9 cellular contexts compared by ENCODE assay signal in genomic region chr5:37111426-37112382, GRCh38.
DNase-seq lines count a peak whose midpoint lies in the region; ATAC-seq and TF ChIP-seq lines count a peak whose summit lies in the region.
"Had no signal": no experiment of that assay in that cellular context is flagged by ENCODE, and none has a peak within 500 bp of the region (broad histone marks: within the 10 kb centered on the region; RNA-seq: fewer than 3 reads in every experiment).

No MANE protein-coding gene starts in this region.

- no peak overlapping the region for H2BK15ac ChIP-seq in neuronal stem cell (ENCODE audit: low read length)

- peak; percentile 73 for ATAC-seq in CD8-positive, alpha-beta T cell
- ATAC-seq in GM19324 (IDR thresholded peaks at IDR 0.05; ENCODE audit: low FRiP score, unreplicated experiment): peak; percentile 83
- peak; percentile 86 for ATAC-seq in HG03135 (IDR thresholded peaks at IDR 0.05; ENCODE audit: unreplicated experiment)
- ATAC-seq in activated CD8-positive, alpha-beta T cell treated with anti-CD3 and anti-CD28 coated beads for 36 hours: peak; percentile 70
- no peak for ATAC-seq in omental fat pad (ENCODE audit: low FRiP score)

- H3K4ac ChIP-seq in neuronal stem cell (ENCODE audit: low read length): no peak overlapping the region

- peaks cover 31% of the 10 kb centered on the region for H3K4me1 Mint-ChIP-seq in CD8-positive, alpha-beta T cell (ENCODE audit: low read depth)
- H3K4me1 Mint-ChIP-seq in activated CD8-positive, alpha-beta T cell treated with anti-CD3 and anti-CD28 coated beads for 36 hours (ENCODE audit: low read depth): peaks cover 27% of the 10 kb centered on the region
- no peaks in the 10 kb centered on the region for H3K4me1 Mint-ChIP-seq in HFFc6 (ENCODE audit: low read depth)
- no peaks in the 10 kb centered on the region for H3K4me1 Mint-ChIP-seq in glutamatergic neuron (ENCODE audit: low read depth, unreplicated experiment)

- no peak overlapping the region for H3K18ac ChIP-seq in neuronal stem cell (ENCODE audit: low read length)

- H2BK12ac ChIP-seq in neuronal stem cell (ENCODE audit: low read length): no peak overlapping the region

- no peak overlapping the region for H4K91ac ChIP-seq in neuronal stem cell (ENCODE audit: low read depth, low read length, poor library complexity)

- H3K9me3 Mint-ChIP-seq in CD8-positive, alpha-beta T cell: peaks cover 4% of the 10 kb centered on the region
- peaks cover 10% of the 10 kb centered on the region for H3K9me3 Mint-ChIP-seq in activated CD8-positive, alpha-beta T cell treated with anti-CD3 and anti-CD28 coated beads for 36 hours
- no peaks in the 10 kb centered on the region for H3K9me3 Mint-ChIP-seq in HFFc6
- H3K9me3 Mint-ChIP-seq in glutamatergic neuron (ENCODE audit: unreplicated experiment): no peaks in the 10 kb centered on the region

- no peaks in the 10 kb centered on the region for H3K9me3 ChIP-seq in CD8-positive, alpha-beta T cell (ENCODE audit: low read length)
- H3K9me3 ChIP-seq in neuronal stem cell (replicated peaks in 1 of 2; ENCODE audit: control insufficient read depth in 2 of 2, insufficient read depth in 1 of 2, low read depth in 1 of 2, low read length in 2 of 2): no peaks in the 10 kb centered on the region

- no peaks in the 10 kb centered on the region for H3K79me1 ChIP-seq in neuronal stem cell (ENCODE audit: low read depth, low read length)

- H3K4me3 ChIP-seq in CD8-positive, alpha-beta T cell (ENCODE audit: low read depth, low read length): peak overlapping the region; percentile 32
- H3K4me3 ChIP-seq in neuronal stem cell (ENCODE audit: low read length in 2 of 2): no peak overlapping the region

- DNase-seq in CD8-positive, alpha-beta T cell: no peak
- DNase-seq in activated CD8-positive, alpha-beta T cell treated with anti-CD3 and anti-CD28 coated beads for 36 hours: peak; percentile 27
- no peak for DNase-seq in HFFc6
- DNase-seq in glutamatergic neuron: no peak
- DNase-seq in omental fat pad (ENCODE audit: low spot score): no peak
- DNase-seq in neuronal stem cell (ENCODE audit: low spot score): no peak
- DNase-seq: activated B cell treated with CpG ODN at 0.5 μM for 24 hours had no signal

- H3K4me1 ChIP-seq in CD8-positive, alpha-beta T cell (ENCODE audit: insufficient read depth, low read length): peaks cover 24% of the 10 kb centered on the region
- H3K4me1 ChIP-seq in neuronal stem cell (ENCODE audit: control insufficient read depth in 2 of 2, insufficient read depth in 1 of 2, low read depth in 1 of 2, low read length in 2 of 2): no peaks in the 10 kb centered on the region

- no peak for TF ChIP-seq CTCF in CD8-positive, alpha-beta T cell (IDR thresholded peaks at IDR 0.05)
- TF ChIP-seq CTCF in activated CD8-positive, alpha-beta T cell treated with anti-CD3 and anti-CD28 coated beads for 36 hours (IDR thresholded peaks at IDR 0.05): no peak
- no peak for TF ChIP-seq CTCF in HFFc6 (IDR thresholded peaks at IDR 0.05)
- no peak for TF ChIP-seq CTCF in glutamatergic neuron (IDR thresholded peaks at IDR 0.05; ENCODE audit: partially characterized antibody, unreplicated experiment)
- TF ChIP-seq CTCF in omental fat pad (IDR thresholded peaks at IDR 0.05): no peak

- no peak overlapping the region for H4K8ac ChIP-seq in neuronal stem cell (ENCODE audit: low read depth, low read length)

- H2AK5ac ChIP-seq in neuronal stem cell (ENCODE audit: low read depth, low read length): no peak overlapping the region

- no peak overlapping the region for H3K14ac ChIP-seq in neuronal stem cell (ENCODE audit: low read length)

- no peak overlapping the region for H2BK120ac ChIP-seq in neuronal stem cell (ENCODE audit: low read depth, low read length)

- H3K27ac Mint-ChIP-seq in CD8-positive, alpha-beta T cell: peak overlapping the region; percentile 56
- peak overlapping the region; percentile 4 for H3K27ac Mint-ChIP-seq in activated CD8-positive, alpha-beta T cell treated with anti-CD3 and anti-CD28 coated beads for 36 hours
- H3K27ac Mint-ChIP-seq in HFFc6 (no peak overlapping the region), glutamatergic neuron (ENCODE audit: unreplicated experiment) (no peak overlapping the region)
- H3K27ac Mint-ChIP-seq: activated B cell treated with CpG ODN at 0.5 μM for 24 hours had no signal

- POLR2A ChIA-PET in CD8-positive, alpha-beta T cell (lab: Charles Lee): interaction anchor here (0.6 kb wide), 1 partner anchor 18 kb away, joined by 3 read pairs; no protein-coding TSS in a partner anchor
- POLR2A ChIA-PET in activated CD8-positive, alpha-beta T cell treated with anti-CD3 and anti-CD28 coated beads for 36 hours (lab: Charles Lee): interaction anchor here (1.0 kb wide), 1 partner anchor 137 kb away, joined by 3 read pairs; the partner anchor contains the start of gene CPLANE1

- H3K36me3 Mint-ChIP-seq in CD8-positive, alpha-beta T cell: peaks cover 32% of the 10 kb centered on the region
- peaks cover 37% of the 10 kb centered on the region for H3K36me3 Mint-ChIP-seq in activated CD8-positive, alpha-beta T cell treated with anti-CD3 and anti-CD28 coated beads for 36 hours (ENCODE audit: low read depth)
- H3K36me3 Mint-ChIP-seq in HFFc6 (ENCODE audit: low read depth) (peaks cover 16% of the 10 kb centered on the region), glutamatergic neuron (ENCODE audit: unreplicated experiment) (peaks cover 24% of the 10 kb centered on the region)

- no peaks in the 10 kb centered on the region for H3K36me3 ChIP-seq in CD8-positive, alpha-beta T cell (ENCODE audit: insufficient read depth, low read length)
- peaks cover 6 to 79% of the 10 kb centered on the region in 2 donors for H3K36me3 ChIP-seq in neuronal stem cell (replicated peaks in 1 of 2; ENCODE audit: control insufficient read depth in 2 of 2, insufficient read depth in 2 of 2, low read length in 2 of 2)

- H3K9ac ChIP-seq in neuronal stem cell (ENCODE audit: low read depth, low read length, poor library complexity): no peak overlapping the region

- H3K27ac ChIP-seq in CD8-positive, alpha-beta T cell (ENCODE audit: low read depth, low read length): no peak overlapping the region
- no peak overlapping the region for H3K27ac ChIP-seq in neuronal stem cell (replicated peaks; ENCODE audit: low read length)

- H2AFZ ChIP-seq in neuronal stem cell (ENCODE audit: low read length): no peak overlapping the region

- peak overlapping the region; percentile 77 for H3K4me3 Mint-ChIP-seq in CD8-positive, alpha-beta T cell
- H3K4me3 Mint-ChIP-seq in activated CD8-positive, alpha-beta T cell treated with anti-CD3 and anti-CD28 coated beads for 36 hours: peak overlapping the region; percentile 8
- no peak overlapping the region for H3K4me3 Mint-ChIP-seq in HFFc6
- no peak overlapping the region for H3K4me3 Mint-ChIP-seq in glutamatergic neuron (ENCODE audit: unreplicated experiment)
- H3K4me3 Mint-ChIP-seq: activated B cell treated with CpG ODN at 0.5 μM for 24 hours had no signal

- intact Hi-C loops in CD8-positive, alpha-beta T cell (cut with DNase I, micrococcal nuclease): loop anchor here in 1 of 2 experiments (1.0 to 5.0 kb wide), 2 partner anchors 13 to 64 kb away; no protein-coding TSS in a partner anchor
- intact Hi-C loops in activated CD8-positive, alpha-beta T cell treated with anti-CD3 and anti-CD28 coated beads for 36 hours (cut with micrococcal nuclease): no loop called here

- H3K23ac ChIP-seq in neuronal stem cell (ENCODE audit: low read depth, low read length, poor library complexity): no peak overlapping the region

- H3K4me2 ChIP-seq in neuronal stem cell (ENCODE audit: insufficient read depth, low read length, poor library complexity, severe bottlenecking): no peak overlapping the region

- CTCF ChIA-PET in CD8-positive, alpha-beta T cell (lab: Charles Lee): no interaction called here
- CTCF ChIA-PET in activated CD8-positive, alpha-beta T cell treated with anti-CD3 and anti-CD28 coated beads for 36 hours (lab: Charles Lee): interaction anchor here (1.4 kb wide), 1 partner anchor 10 kb away, joined by 4 read pairs; no protein-coding TSS in a partner anchor

- H3K27me3 Mint-ChIP-seq in CD8-positive, alpha-beta T cell (ENCODE audit: low read depth): no peaks in the 10 kb centered on the region
- H3K27me3 Mint-ChIP-seq in activated CD8-positive, alpha-beta T cell treated with anti-CD3 and anti-CD28 coated beads for 36 hours: peaks cover 4% of the 10 kb centered on the region
- H3K27me3 Mint-ChIP-seq in HFFc6 (ENCODE audit: insufficient read depth) (no peaks in the 10 kb centered on the region; the same call in 1 of the 2 replicates), glutamatergic neuron (ENCODE audit: unreplicated experiment) (no peaks in the 10 kb centered on the region)
- H3K27me3 Mint-ChIP-seq: activated B cell treated with CpG ODN at 0.5 μM for 24 hours had no signal

- WGBS in neuronal stem cell (ENCODE audit: extremely low coverage in 2 of 2, insufficient read length in 2 of 2, insufficient replicate concordance in 1 of 2), 2 donors: no CpG with 5 or more reads among the region's 4 CpGs

- no peaks in the 10 kb centered on the region for H3K27me3 ChIP-seq in CD8-positive, alpha-beta T cell (ENCODE audit: insufficient read depth, low read length)
- H3K27me3 ChIP-seq in neuronal stem cell (ENCODE audit: control insufficient read depth in 3 of 3, insufficient read depth in 3 of 3, low read depth in 1 of 3, low read length in 3 of 3): no peaks in the 10 kb centered on the region

- no peak overlapping the region for H2BK5ac ChIP-seq in neuronal stem cell (ENCODE audit: low read length)

Comparison
In these comparisons a context has a peak if more than half of its experiments do, and no peak if none do; other contexts are left out.
1. H3K27ac Mint-ChIP-seq: peak in CD8-positive, alpha-beta T cell (single experiment) and activated CD8-positive, alpha-beta T cell treated with anti-CD3 and anti-CD28 coated beads for 36 hours (single experiment); none in HFFc6 (single experiment) and glutamatergic neuron (single experiment).
2. H3K4me3 Mint-ChIP-seq: peak in CD8-positive, alpha-beta T cell (single experiment) and activated CD8-positive, alpha-beta T cell treated with anti-CD3 and anti-CD28 coated beads for 36 hours (single experiment); none in HFFc6 (single experiment) and glutamatergic neuron (single experiment).